Comparison of ENCODE assay signal across 26 cellular contexts in genomic region chr15:78194568-78194925, GRCh38. TPM values are rescaled to one million over a fixed set of nuclear protein-coding genes. Genes with fewer than 3 reads are reported as not detected.
"Had no signal": no experiment of that assay in that cellular context is flagged by ENCODE, and none has a peak within 500 bp of the region (broad histone marks: within the 10 kb centered on the region; RNA-seq: fewer than 3 reads in every experiment).

No MANE protein-coding gene starts in this region.

- H3K9me3 Mint-ChIP-seq: activated naive CD8-positive, alpha-beta T cell treated with anti-CD3 and anti-CD28 coated beads, Interleukin-2, amount 10 ng/mL, durations not matched to agents 7 days and 5 days; natural killer cell treated with Interleukin-12 subunit alpha and Interleukin-12 subunit beta and Interleukin-15 and Interleukin-18, amount 100 ng/mL, for 72 hours; type B pancreatic cell had no signal

- H3K36me3 Mint-ChIP-seq: activated naive CD8-positive, alpha-beta T cell treated with anti-CD3 and anti-CD28 coated beads, Interleukin-2, amount 10 ng/mL, durations not matched to agents 7 days and 5 days; natural killer cell treated with Interleukin-12 subunit alpha and Interleukin-12 subunit beta and Interleukin-15 and Interleukin-18, amount 100 ng/mL, for 72 hours; stimulated activated naive B cell treated with anti-CD40 and anti-IgM and Interleukin-4, amounts not matched to agents 10 μg/mL and 1 μg/mL and 100 μg/mL, for 72 hours; type B pancreatic cell had no signal

- H3K27ac ChIP-seq: neutrophil, pancreas, SK-N-MC, thoracic aorta had no signal

- H3K4me1 Mint-ChIP-seq: activated B cell treated with CpG ODN at 0.5 μM for 24 hours had no signal

- H3K27ac Mint-ChIP-seq: activated B cell treated with CpG ODN at 0.5 μM for 24 hours; activated CD8-positive, alpha-beta T cell treated with anti-CD3 and anti-CD28 coated beads for 36 hours; activated naive CD8-positive, alpha-beta T cell treated with anti-CD3 and anti-CD28 coated beads, Interleukin-2, amount 10 ng/mL, durations not matched to agents 7 days and 5 days; memory B cell; natural killer cell treated with Interleukin-12 subunit alpha and Interleukin-12 subunit beta and Interleukin-15 and Interleukin-18, amount 100 ng/mL, for 72 hours; stimulated activated naive B cell treated with anti-CD40 and anti-IgM and Interleukin-4, amounts not matched to agents 10 μg/mL and 1 μg/mL and 100 μg/mL, for 72 hours; T-helper 17 cell; type B pancreatic cell had no signal

- H3K4me3 ChIP-seq: pancreas, SK-N-MC, thoracic aorta had no signal

- H3K4me1 ChIP-seq: pancreas had no signal

- H3K9me3 ChIP-seq: neutrophil, pancreas, thoracic aorta had no signal

- FAIRE-seq: bronchial epithelial cell, pancreas, small intestine had no signal

- DNase-seq: activated B cell treated with CpG ODN at 0.5 μM for 24 hours; activated CD4-positive, alpha-beta T cell treated with anti-CD3 and anti-CD28 coated beads for 48 hours; activated CD8-positive, alpha-beta T cell treated with anti-CD3 and anti-CD28 coated beads for 36 hours; activated naive CD4-positive, alpha-beta T cell; activated naive CD8-positive, alpha-beta T cell treated with anti-CD3 and anti-CD28 coated beads, Interleukin-2, amount 10 ng/mL, durations not matched to agents 7 days and 5 days; activated T-cell treated with anti-CD3 and anti-CD28 coated beads, Interleukin-2, amount 50 U/mL, for 1 hour; amniotic stem cell; dermis blood vessel endothelial cell; effector memory CD4-positive, alpha-beta T cell; foreskin melanocyte; left ventricle myocardium superior; small intestine; stimulated activated CD4-positive, alpha-beta T cell treated with anti-CD3 and anti-CD28 coated beads, Interleukin-15, amount 100 ng/mL, for 24 hours; stimulated activated naive B cell treated with anti-CD40 and anti-IgM and Interleukin-4, amounts not matched to agents 10 μg/mL and 1 μg/mL and 100 μg/mL, for 72 hours; SW 1271; T-helper 17 cell had no signal

- H3K27me3 ChIP-seq: pancreas had no signal

- H3K36me3 ChIP-seq: neutrophil, pancreas, thoracic aorta had no signal

- ATAC-seq: left ventricle myocardium superior, sciatic nerve, T-helper 17 cell had no signal

- H3K4me3 Mint-ChIP-seq: activated B cell treated with CpG ODN at 0.5 μM for 24 hours; activated CD8-positive, alpha-beta T cell treated with anti-CD3 and anti-CD28 coated beads for 36 hours; activated naive CD8-positive, alpha-beta T cell treated with anti-CD3 and anti-CD28 coated beads, Interleukin-2, amount 10 ng/mL, durations not matched to agents 7 days and 5 days; memory B cell; natural killer cell treated with Interleukin-12 subunit alpha and Interleukin-12 subunit beta and Interleukin-15 and Interleukin-18, amount 100 ng/mL, for 72 hours; stimulated activated naive B cell treated with anti-CD40 and anti-IgM and Interleukin-4, amounts not matched to agents 10 μg/mL and 1 μg/mL and 100 μg/mL, for 72 hours; T-helper 17 cell; type B pancreatic cell had no signal

RNA-seq across cellular contexts. Expression of gene ACSBG1, which starts 39.8 kb away (rescaled TPM):
- total RNA-seq: bronchial epithelial cell, dermis blood vessel endothelial cell, kidney epithelial cell, thoracic aorta had no signal
